In the genomic region with DNA sequence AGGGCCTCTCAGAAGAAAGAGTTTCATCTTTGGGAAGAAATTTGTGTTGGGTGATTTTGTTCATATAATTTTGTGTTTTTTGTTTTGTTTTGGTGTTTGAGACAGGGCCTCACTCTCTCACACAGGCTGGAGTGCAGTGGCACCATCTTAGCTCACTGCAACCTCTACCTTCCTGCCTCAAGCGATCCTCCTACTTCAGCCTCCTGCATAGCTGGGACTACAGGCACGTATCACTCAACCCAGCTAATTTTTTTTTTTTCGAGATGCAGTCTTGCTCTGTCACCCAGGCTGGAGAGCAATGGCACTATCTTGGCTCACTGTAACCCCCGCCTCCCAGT, we compare ENCODE assay signal across 9 cellular contexts. TPM values are rescaled to one million over a fixed set of nuclear protein-coding genes. Genes with fewer than 3 reads are reported as not detected.
DNase-seq lines count a peak whose midpoint lies in the region; ATAC-seq, FAIRE-seq and TF ChIP-seq lines count a peak whose summit lies in the region.
"Had no signal": no experiment of that assay in that cellular context is flagged by ENCODE, and none has a peak within 500 bp of the region (broad histone marks: within the 10 kb centered on the region; RNA-seq: fewer than 3 reads in every experiment).

No MANE protein-coding gene starts in this region.

- WGBS in heart left ventricle, 4 donors, result 94 to 98% (median 97%) methylated on average over 4 of the region's 4 CpGs
- 94 to 98% (median 95%) methylated on average over 4 of the region's 4 CpGs for WGBS in stomach, 5 donors

- H3K27me3 ChIP-seq in heart left ventricle, result no peaks in the 10 kb centered on the region
- H3K27me3 ChIP-seq in stomach, result no peaks in the 10 kb centered on the region

- ATAC-seq in heart left ventricle, result no peak
- no peak for ATAC-seq in GM21576 (IDR thresholded peaks at IDR 0.05; ENCODE audit: unreplicated experiment)

- H3K4me3 ChIP-seq in heart left ventricle (no peak overlapping the region), stomach (no peak overlapping the region)

- DNase-seq in heart left ventricle, result no peak
- DNase-seq in cardiac septum (ENCODE audit: low spot score), result no peak
- no peak for DNase-seq in stomach
- no peak for DNase-seq in globus pallidus (ENCODE audit: low spot score)
- no peak for DNase-seq in cerebellum (ENCODE audit: low spot score)
- DNase-seq: stimulated activated CD8-positive, alpha-beta memory T cell treated with anti-CD3 and anti-CD28 coated beads, Interleukin-4, amount 100 ng/mL, for 48 hours had no signal

- peak overlapping the region in 7 of 12 donors; percentile 31 to 87 (median 77) for H3K27ac ChIP-seq in heart left ventricle
- H3K27ac ChIP-seq in angular gyrus (ENCODE audit: low read depth, low read length), result peak overlapping the region; percentile 37
- peak overlapping the region; percentile 64 to 90 (median 79) for H3K27ac ChIP-seq in stomach

- H3K36me3 ChIP-seq in heart left ventricle, result no peaks in the 10 kb centered on the region
- no peaks in the 10 kb centered on the region for H3K36me3 ChIP-seq in stomach

- peak; percentile 13 for FAIRE-seq in islet of Langerhans (lab: Jason Lieb, UNC)

- TF ChIP-seq CTCF in heart left ventricle (IDR thresholded peaks at IDR 0.05) (no peak), stomach (IDR thresholded peaks at IDR 0.05) (no peak)

- TF ChIP-seq POLR2A in heart left ventricle (IDR thresholded peaks at IDR 0.05), result no peak
- TF ChIP-seq POLR2A in stomach (IDR thresholded peaks at IDR 0.05), result no peak

- intact Hi-C loops in heart left ventricle (cut with DNase I) (no loop called here), cardiac septum (cut with DNase I) (no loop called here), stomach (cut with DNase I; ENCODE audit: low total_unique reads) (no loop called here)

- TF ChIP-seq EP300 in stomach (IDR thresholded peaks at IDR 0.05), result no peak

- H3K9me3 ChIP-seq in heart left ventricle (no peaks in the 10 kb centered on the region), stomach (no peaks in the 10 kb centered on the region)

- H3K4me1 ChIP-seq in heart left ventricle (peaks cover 6 to 30% (median 18%) of the 10 kb centered on the region in 12 donors), stomach (peaks cover 9 to 28% (median 13%) of the 10 kb centered on the region in 4 donors)

RNA-seq across cellular contexts. Expression of a gene that starts 29.0 kb away (rescaled TPM):
- total RNA-seq in heart left ventricle, result 10 to 100 TPM; 23.4 to 38.1 (median 29.4) TPM
- 10 to 100 TPM in 1 of 2 donors, 1 to 10 TPM in 1; 6.9 to 30.5 TPM for polyA plus RNA-seq in heart left ventricle
- 26.1 TPM for total RNA-seq in cardiac septum
- 10 to 100 TPM in 3 of 5 donors, 1 to 10 TPM in 2; 2.9 to 43.7 (median 11.6) TPM for total RNA-seq in stomach
- polyA plus RNA-seq in stomach, result 1 to 10 TPM; 8.5 to 9.2 (median 9.2) TPM
- 34.7 TPM for total RNA-seq in cerebellum
